Comparison of ENCODE assay signal across 22 cellular contexts in the genomic region with DNA sequence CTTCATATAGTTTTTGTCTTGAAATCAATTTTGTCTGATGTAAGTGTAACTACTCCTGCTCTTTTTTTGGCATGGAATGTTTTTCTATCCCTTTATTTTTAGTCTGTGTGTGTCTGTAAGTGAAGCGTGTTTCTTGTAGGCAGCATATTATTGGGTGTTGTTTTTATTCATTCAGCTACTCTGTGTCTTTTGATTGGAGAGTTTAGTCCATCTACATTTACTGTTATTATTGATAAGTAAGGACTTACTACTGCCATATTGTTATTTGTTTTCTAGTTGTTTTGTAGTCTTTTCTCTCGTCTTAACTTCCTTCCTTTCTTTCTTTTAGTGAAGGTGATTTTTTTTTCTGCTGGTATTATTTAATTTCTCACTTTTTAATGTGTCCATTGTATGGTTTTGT. TPM values are rescaled to one million over a fixed set of nuclear protein-coding genes. Genes with fewer than 3 reads are reported as not detected.
DNase-seq lines count a peak whose midpoint lies in the region; ATAC-seq, FAIRE-seq and TF ChIP-seq lines count a peak whose summit lies in the region.
"Had no signal": no experiment of that assay in that cellular context is flagged by ENCODE, and none has a peak within 500 bp of the region (broad histone marks: within the 10 kb centered on the region; RNA-seq: fewer than 3 reads in every experiment).

No MANE protein-coding gene starts in this region.

- H3K9me3 ChIP-seq in K562 (replicated peaks; ENCODE audit: control insufficient read depth, insufficient read depth, low read depth, low read length) = no peaks in the 10 kb centered on the region
- H3K9me3 ChIP-seq: A549, Caco-2 had no signal

- no peak for DNase-seq in activated T-cell treated with anti-CD3 and anti-CD28 coated beads, Interleukin-2, amount 50 U/mL, for 72 hours
- DNase-seq in activated T-cell treated with anti-CD3 and anti-CD28 coated beads, Interleukin-2, amount 50 U/mL, for 1 hour = no peak
- DNase-seq in K562 (ENCODE audit: extremely low read depth in 1 of 4, low spot score in 3 of 4) (no peak), NCI-H1105 treated with DMSO at 0.1 percent for 48 hours (lab: John Stamatoyannopoulos, UW) (no peak), Right ventricle myocardium superior (no peak)
- DNase-seq: AML-193; Caco-2; Calu3; CD4-positive, alpha-beta T cell; CD8-positive, alpha-beta T cell; DMS79 treated with DMSO at 0.1 percent for 48 hours; EL; GDM1 had no signal

- no TSS peak for BruUV-seq in K562 (replicated peaks; lab: Mats Ljungman, UMichigan)

- H3K4me3 ChIP-seq in K562 = no peak overlapping the region
- H3K4me3 ChIP-seq: A549; BLaER1 treated with 17β-estradiol and CSF1 and Interleukin-3, amounts not matched to agents 10 nM and 100 nM; GM12878 had no signal

- no peak overlapping the region for H3K9ac ChIP-seq in K562 (ENCODE audit: insufficient read depth in 1 of 2, low read depth in 2 of 2, low read length in 2 of 2)
- H3K9ac ChIP-seq: BLaER1 treated with 17β-estradiol and CSF1 and Interleukin-3, amounts not matched to agents 10 nM and 100 nM had no signal

- peak overlapping the region in 1 of 2 donors; percentile 3 for H3K4me3 Mint-ChIP-seq in activated T-cell treated with anti-CD3 and anti-CD28 coated beads, Interleukin-2, amount 50 U/mL, for 72 hours
- H3K4me3 Mint-ChIP-seq: B cell; CD4-positive, alpha-beta T cell; CD8-positive, alpha-beta T cell had no signal

- TF ChIP-seq EP300 in K562 (IDR thresholded peaks at IDR 0.05; ENCODE audit: low read length) = no peak

- H3K4me2 ChIP-seq in K562 (ENCODE audit: insufficient read depth, low read length) = no peak overlapping the region
- H3K4me2 ChIP-seq: A549; BLaER1 treated with 17β-estradiol and CSF1 and Interleukin-3, amounts not matched to agents 10 nM and 100 nM had no signal

- no peak overlapping the region for H3K27ac ChIP-seq in K562 (ENCODE audit: extremely low read depth, low read depth, low read length)
- H3K27ac ChIP-seq: 22Rv1; A549; BLaER1 treated with 17β-estradiol and CSF1 and Interleukin-3, amounts not matched to agents 10 nM and 100 nM; C4-2B had no signal

- no peak for FAIRE-seq in K562 (lab: Jason Lieb, UNC)
- FAIRE-seq: A549, D721Med, GM12878, GM12892, GM18507 had no signal

- TF ChIP-seq POLR2A in K562 (conservative IDR thresholded peaks at IDR 0.05) = no peak

- intact Hi-C loops in K562 (cut with micrococcal nuclease) (no loop called here), Right ventricle myocardium superior (cut with DNase I) (no loop called here)

- H4K20me1 ChIP-seq in K562 (replicated peaks; ENCODE audit: control insufficient read depth, insufficient read depth, low read length) = no peaks in the 10 kb centered on the region
- H4K20me1 ChIP-seq: BLaER1 treated with 17β-estradiol and CSF1 and Interleukin-3, amounts not matched to agents 10 nM and 100 nM had no signal

- H3K4me1 Mint-ChIP-seq in activated T-cell treated with anti-CD3 and anti-CD28 coated beads, Interleukin-2, amount 50 U/mL, for 72 hours (ENCODE audit: low read depth) = peaks cover 10% of the 10 kb centered on the region

- H3K4me1 ChIP-seq in K562 (replicated peaks in 1 of 2; ENCODE audit: control insufficient read depth in 2 of 2, insufficient read depth in 2 of 2, low read length in 2 of 2) = no peaks in the 10 kb centered on the region; a peak in 1 of 5 replicates
- H3K4me1 ChIP-seq: A549; BLaER1 treated with 17β-estradiol and CSF1 and Interleukin-3, amounts not matched to agents 10 nM and 100 nM; Caco-2 had no signal

- no peaks in the 10 kb centered on the region for H3K36me3 Mint-ChIP-seq in activated T-cell treated with anti-CD3 and anti-CD28 coated beads, Interleukin-2, amount 50 U/mL, for 72 hours (ENCODE audit: insufficient read depth in 2 of 2)
- H3K36me3 Mint-ChIP-seq: CD8-positive, alpha-beta T cell had no signal

- in situ Hi-C loops in K562 (cut with MboI) = no loop called here

- CTCF ChIA-PET in K562 (lab: Yijun Ruan, JAX; ENCODE audit: low intra/inter-chr PET ratio) = no interaction called here

- H3K36me3 ChIP-seq in K562 (ENCODE audit: control insufficient read depth, insufficient read depth, low read length) = no peaks in the 10 kb centered on the region
- H3K36me3 ChIP-seq: BLaER1 treated with 17β-estradiol and CSF1 and Interleukin-3, amounts not matched to agents 10 nM and 100 nM had no signal

- peak overlapping the region; percentile 24 for H3K27ac Mint-ChIP-seq in activated T-cell treated with anti-CD3 and anti-CD28 coated beads, Interleukin-2, amount 50 U/mL, for 72 hours
- H3K27ac Mint-ChIP-seq: B cell; CD4-positive, alpha-beta T cell; CD8-positive, alpha-beta T cell had no signal

- H3K27me3 ChIP-seq in K562 (ENCODE audit: control insufficient read depth in 2 of 2, insufficient read depth in 2 of 2, low read length in 2 of 2) = no peaks in the 10 kb centered on the region

- peaks cover 10% of the 10 kb centered on the region for H3K27me3 Mint-ChIP-seq in activated T-cell treated with anti-CD3 and anti-CD28 coated beads, Interleukin-2, amount 50 U/mL, for 72 hours (ENCODE audit: low read depth)
- H3K27me3 Mint-ChIP-seq: CD4-positive, alpha-beta T cell had no signal

- no peak for TF ChIP-seq RAD21 in K562 (CRISPR knock-in tag; conservative IDR thresholded peaks at IDR 0.05 in 1 of 2, IDR thresholded peaks at IDR 0.05 in 1 of 2)

- no peaks in the 10 kb centered on the region for H3K9me1 ChIP-seq in K562 (ENCODE audit: control insufficient read depth, insufficient read depth, low read length)

- 44% methylated on average over 2 of the region's 2 CpGs for WGBS in K562 (ENCODE audit: insufficient coverage, low coverage, missing lambda C conversion rate)

- no peaks in the 10 kb centered on the region for H3K79me2 ChIP-seq in K562 (ENCODE audit: control insufficient read depth, insufficient read depth, low read length)

- no peak overlapping the region for H2AFZ ChIP-seq in K562 (ENCODE audit: low read depth, low read length)

- TF ChIP-seq CTCF in K562 (IDR thresholded peaks at IDR 0.05 in 2 of 3, conservative IDR thresholded peaks at IDR 0.05 in 1 of 3; ENCODE audit: insufficient read depth in 2 of 3, low read depth in 1 of 3, low read length in 3 of 3) = no peak

- H3K9me3 Mint-ChIP-seq in activated T-cell treated with anti-CD3 and anti-CD28 coated beads, Interleukin-2, amount 50 U/mL, for 72 hours = peaks cover 2% of the 10 kb centered on the region in 2 donors
- H3K9me3 Mint-ChIP-seq: CD4-positive, alpha-beta T cell; CD8-positive, alpha-beta T cell had no signal

- POLR2A ChIA-PET in K562 (lab: Yijun Ruan, JAX) = no interaction called here

- no peak for ATAC-seq in activated T-cell treated with anti-CD3 and anti-CD28 coated beads, Interleukin-2, amount 50 U/mL, for 72 hours (replicated peaks in 1 of 2)
- ATAC-seq in K562 (no peak), Right ventricle myocardium superior (ENCODE audit: poor library complexity) (no peak)
- ATAC-seq: A549; CD8-positive, alpha-beta T cell; GM12878 had no signal

TF ChIP-seq in K562, 482 proteins besides CTCF, POLR2A, EP300 and RAD21:
- TF ChIP-seq RBBP5 (IDR thresholded peaks at IDR 0.05; ENCODE audit: borderline replicate concordance, insufficient read depth, low read length, poor library complexity, severe bottlenecking) = no peak
- peak; percentile 92 for TF ChIP-seq ZNF507 (tag; conservative IDR thresholded peaks at IDR 0.05)

RNA-seq across cellular contexts. Expression of gene TMLHE, which starts 30.5 kb away (rescaled TPM):
- 10 to 100 TPM; 19.5 to 20.7 TPM for total RNA-seq in activated T-cell treated with anti-CD3 and anti-CD28 coated beads, Interleukin-2, amount 50 U/mL, for 72 hours
- 48.8 and 48.9 TPM in 2 replicates for total RNA-seq in K562 (2011; cell fraction: chromatin; rRNA removed; ENCODE audit: low replicate concordance)
- total RNA-seq in K562 (2011; cell fraction: nucleolus; rRNA removed) = 31.9 and 35.7 TPM in 2 replicates
- total RNA-seq in K562 (2011; cell fraction: nucleoplasm; rRNA removed) = 34.1 and 36.9 TPM in 2 replicates
- total RNA-seq in K562 (2014; rRNA removed) (6.5 and 6.9 TPM in 2 replicates), K562 (2014; rRNA removed; fragmentation: Illumina TruSeq; extraction: Trizol) (18.8 and 19.2 TPM in 2 replicates), K562 (2015; rRNA removed; fragmentation: Illumina TruSeq; extraction: Trizol) (14.4 and 18.0 TPM in 2 replicates), K562 (2021) (14.7 and 16.1 TPM in 2 replicates), Right ventricle myocardium superior (38.8 TPM)
- polyA plus RNA-seq in K562 (2011; rRNA removed) (34.3 and 40.9 TPM in 2 replicates), K562 (2014; fragmentation: Illumina TruSeq; extraction: Trizol) (17.6 and 17.9 TPM in 2 replicates), K562 (2014; fragmentation: Nextera tagmentation; extraction: Ambion mirVana) (10 to 100 TPM; 15.9 to 18.6 TPM), K562 (2014; rRNA removed) (11.8 and 12.1 TPM in 2 replicates)
- 14.0 and 24.3 TPM in 2 replicates for polyA plus RNA-seq in K562 (2011; cell fraction: cytosol; rRNA removed)
- 27.4 and 41.2 TPM in 2 replicates for polyA plus RNA-seq in K562 (2011; cell fraction: nucleus; rRNA removed)
- polyA plus RNA-seq in K562 (2012) = 14.3 and 18.6 TPM in 2 replicates
- polyA minus RNA-seq in K562 (2011; rRNA and poly(A)+ RNA removed) = 53.2 and 63.3 TPM in 2 replicates
- polyA minus RNA-seq in K562 (2011; cell fraction: cytosol; rRNA and poly(A)+ RNA removed) = 15.6 and 18.6 TPM in 2 replicates
- polyA minus RNA-seq in K562 (2011; cell fraction: nucleus; rRNA and poly(A)+ RNA removed) = 41.6 and 71.9 TPM in 2 replicates

RNA-seq across cellular contexts. Expression of gene SPRY3, which starts 30.9 kb away (rescaled TPM):
- total RNA-seq in activated T-cell treated with anti-CD3 and anti-CD28 coated beads, Interleukin-2, amount 50 U/mL, for 72 hours = under 1 TPM; 0.36 to 0.46 TPM
- total RNA-seq in K562 (2011; cell fraction: chromatin; rRNA removed; ENCODE audit: low replicate concordance) = 0.07 and 0.12 TPM in 2 replicates
- 0.13 and 0.17 TPM in 2 replicates for total RNA-seq in K562 (2011; cell fraction: nucleolus; rRNA removed)
- total RNA-seq in K562 (2011; cell fraction: nucleoplasm; rRNA removed) = 0.07 and 0.23 TPM in 2 replicates
- 0.04 TPM in 1 of 2 replicates, not detected in the other for total RNA-seq in K562 (2014; rRNA removed)
- total RNA-seq in K562 (2014; rRNA removed; fragmentation: Illumina TruSeq; extraction: Trizol) = 0.07 and 0.10 TPM in 2 replicates
- 0.08 and 0.14 TPM in 2 replicates for total RNA-seq in K562 (2015; rRNA removed; fragmentation: Illumina TruSeq; extraction: Trizol)
- total RNA-seq in K562 (2021) = 0.07 and 0.11 TPM in 2 replicates
- 0.10 and 0.12 TPM in 2 replicates for polyA plus RNA-seq in K562 (2011; rRNA removed)
- 0.06 and 0.07 TPM in 2 replicates for polyA plus RNA-seq in K562 (2011; cell fraction: cytosol; rRNA removed)
- 0.29 and 0.38 TPM in 2 replicates for polyA plus RNA-seq in K562 (2011; cell fraction: nucleus; rRNA removed)
- 0.08 and 0.10 TPM in 2 replicates for polyA plus RNA-seq in K562 (2012)
- polyA plus RNA-seq in K562 (2014; fragmentation: Illumina TruSeq; extraction: Trizol) = 0.07 and 0.12 TPM in 2 replicates
- under 1 TPM; 0.03 to 0.07 TPM for polyA plus RNA-seq in K562 (2014; fragmentation: Nextera tagmentation; extraction: Ambion mirVana)
- 0.07 and 0.08 TPM in 2 replicates for polyA plus RNA-seq in K562 (2014; rRNA removed)
- 0.18 and 0.24 TPM in 2 replicates for polyA minus RNA-seq in K562 (2011; rRNA and poly(A)+ RNA removed)
- polyA minus RNA-seq in K562 (2011; cell fraction: cytosol; rRNA and poly(A)+ RNA removed) = not detected in 2 replicates
- 0.13 and 0.22 TPM in 2 replicates for polyA minus RNA-seq in K562 (2011; cell fraction: nucleus; rRNA and poly(A)+ RNA removed)
- 0.83 TPM for total RNA-seq in Right ventricle myocardium superior
